In genomic region chr1:22731924-22732522, GRCh38 we compare ENCODE assay signal across 13 cellular contexts. TPM values are rescaled to one million over a fixed set of nuclear protein-coding genes. Genes with fewer than 3 reads are reported as not detected.
DNase-seq lines count a peak whose midpoint lies in the region; ATAC-seq, FAIRE-seq and TF ChIP-seq lines count a peak whose summit lies in the region.
"Had no signal": no experiment of that assay in that cellular context is flagged by ENCODE, and none has a peak within 500 bp of the region (broad histone marks: within the 10 kb centered on the region; RNA-seq: fewer than 3 reads in every experiment).

No MANE protein-coding gene starts in this region.

- no peak overlapping the region for H3K4me3 ChIP-seq in KMS-11 (IDR thresholded peaks at IDR 0.05; ENCODE audit: insufficient read depth, low read depth, low read length)
- no peak overlapping the region for H3K4me3 ChIP-seq in K562
- H3K4me3 ChIP-seq in liver (ENCODE audit: low read depth in 1 of 3, low read length in 3 of 3): no peak overlapping the region
- H3K4me3 ChIP-seq in left lung: no peak overlapping the region

- H3K79me2 ChIP-seq in KMS-11 (ENCODE audit: insufficient read depth, low read depth) (no peaks in the 10 kb centered on the region), K562 (ENCODE audit: control insufficient read depth, insufficient read depth, low read length) (no peaks in the 10 kb centered on the region)

- POLR2A ChIA-PET in K562 (lab: Yijun Ruan, JAX): interaction anchor here (0.9 to 1.6 kb wide), 3 partner anchors 9 to 130 kb away, joined by 3 to 5 read pairs (median 3); no protein-coding TSS in a partner anchor

- no peaks in the 10 kb centered on the region for H3K9me1 ChIP-seq in K562 (ENCODE audit: control insufficient read depth, insufficient read depth, low read length)

- H3K4me1 Mint-ChIP-seq in T-helper 17 cell: no peaks in the 10 kb centered on the region

- H3K36me3 ChIP-seq in KMS-11 (ENCODE audit: insufficient read depth) (no peaks in the 10 kb centered on the region), K562 (ENCODE audit: control insufficient read depth, insufficient read depth, low read length) (no peaks in the 10 kb centered on the region), liver (ENCODE audit: control insufficient read depth in 4 of 4, insufficient read depth in 3 of 4, low read depth in 1 of 4, low read length in 3 of 4) (no peaks in the 10 kb centered on the region), left lung (no peaks in the 10 kb centered on the region)

- peaks cover 2% of the 10 kb centered on the region for H3K36me3 Mint-ChIP-seq in T-helper 17 cell (ENCODE audit: low read depth)

- H3K4me1 ChIP-seq in KMS-11 (ENCODE audit: low read depth, poor library complexity, severe bottlenecking) (no peaks in the 10 kb centered on the region), K562 (replicated peaks in 1 of 2; ENCODE audit: control insufficient read depth in 2 of 2, insufficient read depth in 2 of 2, low read length in 2 of 2) (peaks cover 0 to 6% of the 10 kb centered on the region in 2 experiments; a peak in 1 of 5 replicates), liver (ENCODE audit: control insufficient read depth in 4 of 4, insufficient read depth in 4 of 4, low read length in 3 of 4) (no peaks in the 10 kb centered on the region), left lung (peaks cover 0 to 14% of the 10 kb centered on the region in 2 donors)

- H3K27me3 Mint-ChIP-seq in T-helper 17 cell: peaks cover 9% of the 10 kb centered on the region

- DNase-seq in D721Med (ENCODE audit: insufficient read length, low spot score) (no peak), K562 (ENCODE audit: extremely low read depth in 1 of 4, low spot score in 3 of 4) (peak in 3 of 4 experiments; percentile 39 to 56 (median 47)), T-helper 17 cell (no peak), left lung (no peak), hippocampal formation (lab: John Stamatoyannopoulos, UW) (no peak)
- DNase-seq: EL, KBM-7, NCI-H774 had no signal

- no peak overlapping the region for H2AFZ ChIP-seq in KMS-11 (ENCODE audit: low read depth)
- H2AFZ ChIP-seq in K562 (ENCODE audit: low read depth, low read length): no peak overlapping the region

- H3K27me3 ChIP-seq in KMS-11 (ENCODE audit: insufficient read depth, low read depth) (peaks cover 68% of the 10 kb centered on the region; the same call in 1 of the 2 replicates), K562 (ENCODE audit: control insufficient read depth in 2 of 2, insufficient read depth in 2 of 2, low read length in 2 of 2) (peaks cover 20 to 64% of the 10 kb centered on the region in 2 experiments; a peak in 4 of 5 replicates), liver (ENCODE audit: control insufficient read depth in 4 of 4, insufficient read depth in 4 of 4, low read length in 3 of 4) (no peaks in the 10 kb centered on the region), left lung (peaks cover 0 to 1% of the 10 kb centered on the region in 2 donors)

- FAIRE-seq in D721Med (lab: Jason Lieb, UNC) (no peak), K562 (lab: Jason Lieb, UNC) (peak; percentile 75)
- FAIRE-seq: TTC549 had no signal

- H3K27ac ChIP-seq in KMS-11: no peak overlapping the region
- no peak overlapping the region for H3K27ac ChIP-seq in K562 (ENCODE audit: extremely low read depth, low read depth, low read length)
- H3K27ac ChIP-seq in liver (ENCODE audit: low read depth in 1 of 2, low read length in 2 of 2): no peak overlapping the region
- H3K27ac ChIP-seq in left lung: no peak overlapping the region

- in situ Hi-C loops in K562 (cut with MboI): no loop called here

- TF ChIP-seq RAD21 in K562 (CRISPR knock-in tag; conservative IDR thresholded peaks at IDR 0.05 in 1 of 2, IDR thresholded peaks at IDR 0.05 in 1 of 2): peak in 1 of 2 experiments; percentile 57; a peak in 2 of 4 replicates
- peak in 1 of 2 donors; percentile 56 for TF ChIP-seq RAD21 in liver (IDR thresholded peaks at IDR 0.05)

- no peak for TF ChIP-seq EP300 in K562 (IDR thresholded peaks at IDR 0.05; ENCODE audit: low read length)

- no peak overlapping the region for H3K27ac Mint-ChIP-seq in T-helper 17 cell
- H3K27ac Mint-ChIP-seq: dendritic cell treated with granulocyte-macrophage colony-stimulating factor and Interleukin-4, amounts not matched to agents 40 ng/mL and 50 ng/mL, for 4 days had no signal

- 5% methylated on average over 6 of the region's 6 CpGs for WGBS in K562 (ENCODE audit: insufficient coverage, low coverage, missing lambda C conversion rate)
- 89% methylated on average over 6 of the region's 6 CpGs for WGBS in liver

- H3K4me2 ChIP-seq in KMS-11 (no peak overlapping the region), K562 (ENCODE audit: insufficient read depth, low read length) (no peak overlapping the region)

- H3K9ac ChIP-seq in KMS-11 (no peak overlapping the region), K562 (ENCODE audit: insufficient read depth in 1 of 2, low read depth in 2 of 2, low read length in 2 of 2) (no peak overlapping the region), liver (ENCODE audit: low read depth in 1 of 2, low read length in 2 of 2) (no peak overlapping the region)

- no peaks in the 10 kb centered on the region for H3K9me3 ChIP-seq in K562 (replicated peaks; ENCODE audit: control insufficient read depth, insufficient read depth, low read depth, low read length)
- H3K9me3 ChIP-seq in liver (ENCODE audit: control insufficient read depth in 4 of 4, low read length in 3 of 4): no peaks in the 10 kb centered on the region
- no peaks in the 10 kb centered on the region for H3K9me3 ChIP-seq in T-helper 17 cell (ENCODE audit: control insufficient read depth, low read length, poor library complexity, severe bottlenecking)
- H3K9me3 ChIP-seq in left lung: no peaks in the 10 kb centered on the region

- CTCF ChIA-PET in K562 (lab: Yijun Ruan, JAX; ENCODE audit: low intra/inter-chr PET ratio): no interaction called here

- H3K4me3 Mint-ChIP-seq in T-helper 17 cell: no peak overlapping the region
- H3K4me3 Mint-ChIP-seq: dendritic cell treated with granulocyte-macrophage colony-stimulating factor and Interleukin-4, amounts not matched to agents 40 ng/mL and 50 ng/mL, for 4 days had no signal

- no TSS peak for BruUV-seq in K562 (replicated peaks; lab: Mats Ljungman, UMichigan)

- ATAC-seq in K562 (peak; percentile 76), T-helper 17 cell (no peak), left lung (no peak), HG03280 (IDR thresholded peaks at IDR 0.05; ENCODE audit: unreplicated experiment) (no peak)

- peak; percentile 18 for TF ChIP-seq CTCF in D721Med (IDR thresholded peaks at IDR 0.05; ENCODE audit: insufficient read depth, missing control alignments)
- 0 out of 2 replicates have a peak, but pooled peaks have one; percentile 22 for TF ChIP-seq CTCF in KMS-11 (conservative IDR thresholded peaks at IDR 0.05; ENCODE audit: low read depth, low read length)
- TF ChIP-seq CTCF in K562 (IDR thresholded peaks at IDR 0.05 in 2 of 3, conservative IDR thresholded peaks at IDR 0.05 in 1 of 3; ENCODE audit: insufficient read depth in 2 of 3, low read depth in 1 of 3, low read length in 3 of 3): peak; percentile 55 to 64 (median 62)
- TF ChIP-seq CTCF in liver (IDR thresholded peaks at IDR 0.05; ENCODE audit: low read depth, low read length, missing input control): peak; percentile 5
- TF ChIP-seq CTCF in left lung (IDR thresholded peaks at IDR 0.05): no peak

- H4K20me1 ChIP-seq in KMS-11 (ENCODE audit: insufficient read depth) (no peaks in the 10 kb centered on the region), K562 (replicated peaks; ENCODE audit: control insufficient read depth, insufficient read depth, low read length) (0 out of 2 replicates have a peak, but pooled peaks cover 6% of the 10 kb centered on the region)

- intact Hi-C loops in K562 (cut with micrococcal nuclease): loop anchor here (2.0 kb wide), 1 partner anchor 27 kb away; no protein-coding TSS in a partner anchor
- intact Hi-C loops in left lung (cut with DNase I): no loop called here

- no peak for TF ChIP-seq POLR2A in K562 (conservative IDR thresholded peaks at IDR 0.05)

TF ChIP-seq in K562, 482 proteins besides CTCF, POLR2A, EP300 and RAD21 (continues in another document):
- TF ChIP-seq BCOR (IDR thresholded peaks at IDR 0.05) (0 out of 2 replicates have a peak, but pooled peaks have one; percentile 22), RBM25 (IDR thresholded peaks at IDR 0.05; ENCODE audit: low read depth, low read length, severe bottlenecking) (peak; percentile 62), SMARCA5 (IDR thresholded peaks at IDR 0.05) (peak; percentile 36; the same call in 1 of the 2 replicates), ZFP36 (IDR thresholded peaks at IDR 0.05; ENCODE audit: low read depth, low read length, partially characterized antibody) (peak; percentile 94), CXXC5 (CRISPR knock-in tag; IDR thresholded peaks at IDR 0.05) (no peak)

TF ChIP-seq in liver, 16 proteins besides CTCF, POLR2A, EP300 and RAD21 (continues in another document):
- TF ChIP-seq EGR1 (IDR thresholded peaks at IDR 0.05; ENCODE audit: low read depth in 2 of 2): no peak
- no peak for TF ChIP-seq RXRA (IDR thresholded peaks at IDR 0.05)
- no peak for TF ChIP-seq FOXA1 (IDR thresholded peaks at IDR 0.05)
- TF ChIP-seq GABPA (IDR thresholded peaks at IDR 0.05 in 1 of 2, conservative IDR thresholded peaks at IDR 0.05 in 1 of 2): no peak
- TF ChIP-seq TAF1 (conservative IDR thresholded peaks at IDR 0.05): no peak
- TF ChIP-seq FOXA2 (IDR thresholded peaks at IDR 0.05): no peak
- TF ChIP-seq HNF4G (IDR thresholded peaks at IDR 0.05): no peak
- TF ChIP-seq SP1 (IDR thresholded peaks at IDR 0.05): no peak

RNA-seq across cellular contexts. Expression of gene EPHB2, which starts 21.4 kb away (rescaled TPM):
- total RNA-seq in K562 (2011; cell fraction: chromatin; rRNA removed; ENCODE audit: low replicate concordance): 0.23 TPM in 1 of 2 replicates, not detected in the other
- not detected in 2 replicates for total RNA-seq in K562 (2011; cell fraction: nucleolus; rRNA removed)
- total RNA-seq in K562 (2011; cell fraction: nucleoplasm; rRNA removed): not detected in 2 replicates
- total RNA-seq in K562 (2014; rRNA removed): not detected in 2 replicates
- total RNA-seq in K562 (2014; rRNA removed; fragmentation: Illumina TruSeq; extraction: Trizol): not detected in 2 replicates
- not detected in 2 replicates for total RNA-seq in K562 (2015; rRNA removed; fragmentation: Illumina TruSeq; extraction: Trizol)
- total RNA-seq in K562 (2021): not detected in 2 replicates
- 0.05 TPM in 1 of 2 replicates, not detected in the other for polyA plus RNA-seq in K562 (2011; rRNA removed)
- 0.03 TPM in 1 of 2 replicates, not detected in the other for polyA plus RNA-seq in K562 (2011; cell fraction: cytosol; rRNA removed)
- not detected in 2 replicates for polyA plus RNA-seq in K562 (2011; cell fraction: nucleus; rRNA removed)
- polyA plus RNA-seq in K562 (2012): 0.03 and 0.18 TPM in 2 replicates
- not detected in 2 replicates for polyA plus RNA-seq in K562 (2014; fragmentation: Illumina TruSeq; extraction: Trizol)
- not detected for polyA plus RNA-seq in K562 (2014; fragmentation: Nextera tagmentation; extraction: Ambion mirVana)
- polyA plus RNA-seq in K562 (2014; rRNA removed): not detected in 2 replicates
- not detected in 2 replicates for polyA minus RNA-seq in K562 (2011; rRNA and poly(A)+ RNA removed)
- not detected in 2 replicates for polyA minus RNA-seq in K562 (2011; cell fraction: cytosol; rRNA and poly(A)+ RNA removed)
- not detected in 2 replicates for polyA minus RNA-seq in K562 (2011; cell fraction: nucleus; rRNA and poly(A)+ RNA removed)
- 1 to 10 TPM in 1 of 2 donors, under 1 TPM in 1; 0.47 to 1.0 TPM for total RNA-seq in liver
- under 1 TPM; 0.07 to 0.29 TPM for polyA plus RNA-seq in liver
- total RNA-seq in T-helper 17 cell: under 1 TPM in 1 of 2 donors, not detected in 1; 0.15 TPM
- total RNA-seq in left lung: 10 to 100 TPM; 11.3 to 15.9 TPM

Comparison
In these comparisons a context has a peak if more than half of its experiments do, and no peak if none do; other contexts are left out.
1. DNase-seq: peak in K562 (3 of 4); none in D721Med (single experiment), T-helper 17 cell (0 of 3), left lung (0 of 2) and hippocampal formation (0 of 2).
2. CTCF ChIP-seq: peak in D721Med (single experiment), KMS-11 (single experiment), K562 (3 of 3) and liver (single experiment); none in left lung (0 of 2).
3. RNA of gene EPHB2, which starts 21.4 kb away (total RNA-seq): 11.3 to 15.9 TPM in left lung; 0.47 to 1.0 TPM in liver, 0.15 TPM in T-helper 17 cell and 0.23 TPM in K562; every median in the first group is over 4 times any median in the second.